ENCODE assay signal across 3 cellular contexts in the genomic region with DNA sequence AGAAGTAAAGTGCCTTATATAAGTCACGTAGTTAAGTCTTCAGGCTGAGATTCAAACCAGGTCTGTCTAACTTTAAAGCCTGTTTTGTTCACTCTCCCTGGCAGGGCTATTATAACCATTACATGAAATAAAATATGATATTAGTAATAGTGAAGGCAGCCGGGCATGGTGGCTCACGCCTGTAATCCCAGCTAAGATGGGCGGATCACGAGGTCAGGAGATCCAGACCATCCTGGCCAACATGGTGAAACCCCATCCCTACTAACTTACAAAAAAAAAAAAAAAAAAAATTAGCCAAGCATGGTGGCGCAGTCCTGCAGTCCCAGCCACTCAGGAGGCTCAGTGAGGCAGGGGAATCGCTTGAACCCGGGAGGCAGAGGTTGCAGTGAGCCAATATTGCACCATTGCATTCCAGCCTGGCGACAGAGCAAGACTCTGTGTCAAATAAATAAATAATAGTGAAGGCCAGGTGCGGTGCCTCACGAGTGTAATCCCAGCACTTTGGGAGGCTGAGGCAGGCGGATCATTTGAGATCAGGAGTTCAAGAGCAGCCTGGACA.
TF ChIP-seq lines count a peak whose summit lies in the region.

No MANE protein-coding gene starts in this region.

TF ChIP-seq in HCT116, 20 proteins besides CTCF, POLR2A, EP300 and RAD21:
- TF ChIP-seq POLR2AphosphoS5 (IDR thresholded peaks at IDR 0.05; ENCODE audit: low read depth, low read length): no peak
- no peak for TF ChIP-seq SRF (IDR thresholded peaks at IDR 0.05; ENCODE audit: low read depth)
- TF ChIP-seq, protein P1, sequence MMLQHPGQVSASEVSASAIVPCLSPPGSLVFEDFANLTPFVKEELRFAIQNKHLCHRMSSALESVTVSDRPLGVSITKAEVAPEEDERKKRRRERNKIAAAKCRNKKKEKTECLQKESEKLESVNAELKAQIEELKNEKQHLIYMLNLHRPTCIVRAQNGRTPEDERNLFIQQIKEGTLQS (IDR thresholded peaks at IDR 0.05): no peak
- no peak for TF ChIP-seq REST (IDR thresholded peaks at IDR 0.05; ENCODE audit: low read depth)
- TF ChIP-seq CEBPB (IDR thresholded peaks at IDR 0.05; ENCODE audit: low read depth): peak; percentile 24; the same call in 1 of the 2 replicates
- TF ChIP-seq SP1 (IDR thresholded peaks at IDR 0.05; ENCODE audit: low read depth): no peak

TF ChIP-seq in WTC11, 78 proteins besides CTCF, POLR2A, EP300 and RAD21:
- TF ChIP-seq, protein P2, sequence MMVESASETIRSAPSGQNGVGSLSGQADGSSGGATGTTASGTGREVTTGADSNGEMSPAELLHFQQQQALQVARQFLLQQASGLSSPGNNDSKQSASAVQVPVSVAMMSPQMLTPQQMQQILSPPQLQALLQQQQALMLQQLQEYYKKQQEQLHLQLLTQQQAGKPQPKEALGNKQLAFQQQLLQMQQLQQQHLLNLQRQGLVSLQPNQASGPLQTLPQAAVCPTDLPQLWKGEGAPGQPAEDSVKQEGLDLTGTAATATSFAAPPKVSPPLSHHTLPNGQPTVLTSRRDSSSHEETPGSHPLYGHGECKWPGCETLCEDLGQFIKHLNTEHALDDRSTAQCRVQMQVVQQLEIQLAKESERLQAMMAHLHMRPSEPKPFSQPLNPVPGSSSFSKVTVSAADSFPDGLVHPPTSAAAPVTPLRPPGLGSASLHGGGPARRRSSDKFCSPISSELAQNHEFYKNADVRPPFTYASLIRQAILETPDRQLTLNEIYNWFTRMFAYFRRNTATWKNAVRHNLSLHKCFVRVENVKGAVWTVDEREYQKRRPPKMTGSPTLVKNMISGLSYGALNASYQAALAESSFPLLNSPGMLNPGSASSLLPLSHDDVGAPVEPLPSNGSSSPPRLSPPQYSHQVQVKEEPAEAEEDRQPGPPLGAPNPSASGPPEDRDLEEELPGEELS (CRISPR knock-in tag; IDR thresholded peaks at IDR 0.05): no peak
- TF ChIP-seq GABPB1 (CRISPR knock-in tag; IDR thresholded peaks at IDR 0.05) (peak; percentile 46; the same call in 1 of the 2 replicates), TCF7 (CRISPR knock-in tag; IDR thresholded peaks at IDR 0.05; ENCODE audit: low read depth) (no peak), NFE2L1 (CRISPR knock-in tag; IDR thresholded peaks at IDR 0.05) (no peak), ATF1 (CRISPR knock-in tag; IDR thresholded peaks at IDR 0.05) (no peak), IRF2 (CRISPR knock-in tag; IDR thresholded peaks at IDR 0.05; ENCODE audit: borderline replicate concordance, low read depth) (no peak)
TF ChIP-seq in WTC11: peak in this region for 1.

TF ChIP-seq in HepG2, 621 proteins besides CTCF, POLR2A, EP300 and RAD21:
- TF ChIP-seq EZH2 (conservative IDR thresholded peaks at IDR 0.05; ENCODE audit: low read depth, low read length): no peak
- no peak for TF ChIP-seq PPARG (CRISPR knock-in tag; conservative IDR thresholded peaks at IDR 0.05)
- peak; percentile 66 for TF ChIP-seq CEBPG (CRISPR knock-in tag; IDR thresholded peaks at IDR 0.05)
- no peak for TF ChIP-seq MTA3 (CRISPR knock-in tag; IDR thresholded peaks at IDR 0.05)
- TF ChIP-seq ZNF430 (CRISPR knock-in tag; IDR thresholded peaks at IDR 0.05): no peak
- no peak for TF ChIP-seq ZNF138 (CRISPR knock-in tag; IDR thresholded peaks at IDR 0.05; ENCODE audit: low read depth)
- TF ChIP-seq ZFP1 (CRISPR knock-in tag; IDR thresholded peaks at IDR 0.05): no peak
- TF ChIP-seq SP5 (CRISPR knock-in tag; IDR thresholded peaks at IDR 0.05; ENCODE audit: borderline replicate concordance, low read depth): no peak
- no peak for TF ChIP-seq ZNF678 (CRISPR knock-in tag; IDR thresholded peaks at IDR 0.05)
- TF ChIP-seq, protein P3, sequence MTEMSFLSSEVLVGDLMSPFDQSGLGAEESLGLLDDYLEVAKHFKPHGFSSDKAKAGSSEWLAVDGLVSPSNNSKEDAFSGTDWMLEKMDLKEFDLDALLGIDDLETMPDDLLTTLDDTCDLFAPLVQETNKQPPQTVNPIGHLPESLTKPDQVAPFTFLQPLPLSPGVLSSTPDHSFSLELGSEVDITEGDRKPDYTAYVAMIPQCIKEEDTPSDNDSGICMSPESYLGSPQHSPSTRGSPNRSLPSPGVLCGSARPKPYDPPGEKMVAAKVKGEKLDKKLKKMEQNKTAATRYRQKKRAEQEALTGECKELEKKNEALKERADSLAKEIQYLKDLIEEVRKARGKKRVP (CRISPR knock-in tag; IDR thresholded peaks at IDR 0.05): peak in 1 of 2 experiments; percentile 54; a peak in 1 of 4 replicates
- TF ChIP-seq HNRNPK (IDR thresholded peaks at IDR 0.05; ENCODE audit: low read depth, low read length, poor library complexity, severe bottlenecking): no peak
- no peak for TF ChIP-seq ZNF503 (CRISPR knock-in tag; IDR thresholded peaks at IDR 0.05)
- TF ChIP-seq ZNF879 (CRISPR knock-in tag; IDR thresholded peaks at IDR 0.05): no peak
- TF ChIP-seq BCL6 (CRISPR knock-in tag; IDR thresholded peaks at IDR 0.05): no peak
- peak; percentile 60 for TF ChIP-seq CEBPB (IDR thresholded peaks at IDR 0.05; ENCODE audit: borderline replicate concordance, low read depth, low read length)
- TF ChIP-seq ZNF326 (CRISPR knock-in tag; IDR thresholded peaks at IDR 0.05; ENCODE audit: borderline replicate concordance): no peak
- no peak for TF ChIP-seq DRAP1 (CRISPR knock-in tag; IDR thresholded peaks at IDR 0.05)
- no peak for TF ChIP-seq ZNF841 (CRISPR knock-in tag; IDR thresholded peaks at IDR 0.05; ENCODE audit: borderline replicate concordance)
- TF ChIP-seq, protein P4, sequence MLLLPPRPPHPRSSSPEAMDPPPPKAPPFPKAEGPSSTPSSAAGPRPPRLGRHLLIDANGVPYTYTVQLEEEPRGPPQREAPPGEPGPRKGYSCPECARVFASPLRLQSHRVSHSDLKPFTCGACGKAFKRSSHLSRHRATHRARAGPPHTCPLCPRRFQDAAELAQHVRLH (CRISPR knock-in tag; IDR thresholded peaks at IDR 0.05; ENCODE audit: borderline replicate concordance, low read depth): no peak
- TF ChIP-seq ZNF547 (CRISPR knock-in tag; IDR thresholded peaks at IDR 0.05): no peak
- TF ChIP-seq, protein P5, sequence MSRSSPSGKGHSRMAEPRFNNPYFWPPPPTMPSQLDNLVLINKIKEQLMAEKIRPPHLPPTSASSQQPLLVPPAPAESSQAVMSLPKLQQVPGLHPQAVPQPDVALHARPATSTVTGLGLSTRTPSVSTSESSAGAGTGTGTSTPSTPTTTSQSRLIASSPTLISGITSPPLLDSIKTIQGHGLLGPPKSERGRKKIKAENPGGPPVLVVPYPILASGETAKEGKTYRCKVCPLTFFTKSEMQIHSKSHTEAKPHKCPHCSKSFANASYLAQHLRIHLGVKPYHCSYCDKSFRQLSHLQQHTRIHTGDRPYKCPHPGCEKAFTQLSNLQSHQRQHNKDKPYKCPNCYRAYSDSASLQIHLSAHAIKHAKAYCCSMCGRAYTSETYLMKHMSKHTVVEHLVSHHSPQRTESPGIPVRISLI (CRISPR knock-in tag; IDR thresholded peaks at IDR 0.05; ENCODE audit: borderline replicate concordance): peak; percentile 55; the same call in 1 of the 2 replicates
- no peak for TF ChIP-seq ZBTB26 (CRISPR knock-in tag; IDR thresholded peaks at IDR 0.05; ENCODE audit: borderline replicate concordance)
- no peak for TF ChIP-seq HOXD1 (CRISPR knock-in tag; IDR thresholded peaks at IDR 0.05)
- TF ChIP-seq YEATS4 (CRISPR knock-in tag; IDR thresholded peaks at IDR 0.05; ENCODE audit: borderline replicate concordance): no peak
- TF ChIP-seq TEAD3 (CRISPR knock-in tag; optimal IDR thresholded peaks at IDR 0.05; ENCODE audit: borderline replicate concordance): peak; percentile 56
- no peak for TF ChIP-seq SMARCC2 (IDR thresholded peaks at IDR 0.05)
- no peak for TF ChIP-seq HBP1 (CRISPR knock-in tag; IDR thresholded peaks at IDR 0.05; ENCODE audit: low read depth)
- no peak for TF ChIP-seq DMAP1 (CRISPR knock-in tag; IDR thresholded peaks at IDR 0.05)
- TF ChIP-seq U2AF2 (IDR thresholded peaks at IDR 0.05; ENCODE audit: low read depth, low read length): no peak
- no peak for TF ChIP-seq PAF1 (CRISPR knock-in tag; IDR thresholded peaks at IDR 0.05)
- TF ChIP-seq HNF1A (IDR thresholded peaks at IDR 0.05; ENCODE audit: low read depth): no peak
- no peak for TF ChIP-seq HNF1A (CRISPR knock-in tag; IDR thresholded peaks at IDR 0.05; ENCODE audit: borderline replicate concordance)
